8 cellular contexts compared by ENCODE assay signal in genomic region chr1:78840447-78841251, GRCh38.
DNase-seq lines count a peak whose midpoint lies in the region; ATAC-seq and TF ChIP-seq lines count a peak whose summit lies in the region.

No MANE protein-coding gene starts in this region.

- H3K27ac ChIP-seq in naive thymus-derived CD4-positive, alpha-beta T cell (ENCODE audit: low read depth, low read length) = no peak overlapping the region

- DNase-seq in NCI-H1092 treated with DMSO at 0.1 percent for 48 hours (lab: John Stamatoyannopoulos, UW) = peak; percentile 14
- DNase-seq in NCI-H1092 (lab: John Stamatoyannopoulos, UW) = no peak
- DNase-seq in NCI-H524 (lab: John Stamatoyannopoulos, UW) = peak; percentile 69 to 82
- peak; percentile 54 for DNase-seq in epithelial cell of proximal tubule (ENCODE audit: low read depth)
- peak; percentile 86 for DNase-seq in smooth muscle cell of the brain vasculature (ENCODE audit: low read depth, low spot score)
- no peak for DNase-seq in GM13977 (ENCODE audit: low spot score)
- DNase-seq in naive thymus-derived CD4-positive, alpha-beta T cell = no peak

- no peak overlapping the region for H3K4me3 ChIP-seq in epithelial cell of proximal tubule (ENCODE audit: low read depth, low read length)
- no peak overlapping the region for H3K4me3 ChIP-seq in naive thymus-derived CD4-positive, alpha-beta T cell (ENCODE audit: low read length)

- POLR2A ChIA-PET in naive thymus-derived CD4-positive, alpha-beta T cell (lab: Charles Lee) = no interaction called here

- no peaks in the 10 kb centered on the region for H3K36me3 ChIP-seq in naive thymus-derived CD4-positive, alpha-beta T cell (ENCODE audit: control insufficient read depth in 2 of 3, insufficient read depth in 3 of 3, low read length in 3 of 3)

- H3K27me3 ChIP-seq in naive thymus-derived CD4-positive, alpha-beta T cell (ENCODE audit: control insufficient read depth in 2 of 2, insufficient read depth in 2 of 2, low read length in 2 of 2) = no peaks in the 10 kb centered on the region

- no peak overlapping the region for H3K4me3 Mint-ChIP-seq in naive thymus-derived CD4-positive, alpha-beta T cell

- CTCF ChIA-PET in naive thymus-derived CD4-positive, alpha-beta T cell (lab: Charles Lee) = no interaction called here

- H3K27me3 Mint-ChIP-seq in naive thymus-derived CD4-positive, alpha-beta T cell = peaks cover 0 to 6% (median 0%) of the 10 kb centered on the region in 5 donors

- peaks cover 0 to 5% of the 10 kb centered on the region in 2 donors for H3K4me1 ChIP-seq in naive thymus-derived CD4-positive, alpha-beta T cell (ENCODE audit: control insufficient read depth in 2 of 2, insufficient read depth in 2 of 2, low read length in 2 of 2)

- intact Hi-C loops in naive thymus-derived CD4-positive, alpha-beta T cell (cut with micrococcal nuclease) = loop anchor here in 1 of 2 donors (2.0 kb wide), 1 partner anchor 512 kb away; no protein-coding TSS in a partner anchor

- TF ChIP-seq CTCF in epithelial cell of proximal tubule (conservative IDR thresholded peaks at IDR 0.05; ENCODE audit: low read depth, low read length) (no peak), GM13977 (IDR thresholded peaks at IDR 0.05; ENCODE audit: extremely low read depth, insufficient read depth, missing control alignments) (no peak)

- H3K4me1 Mint-ChIP-seq in naive thymus-derived CD4-positive, alpha-beta T cell = peaks cover 6 to 17% (median 12%) of the 10 kb centered on the region in 7 donors

- ATAC-seq in GM21360 (IDR thresholded peaks at IDR 0.05; ENCODE audit: unreplicated experiment) = no peak
- no peak for ATAC-seq in naive thymus-derived CD4-positive, alpha-beta T cell

- no peaks in the 10 kb centered on the region for H3K36me3 Mint-ChIP-seq in naive thymus-derived CD4-positive, alpha-beta T cell

- peaks cover 0 to 4% (median 0%) of the 10 kb centered on the region in 11 donors for H3K9me3 Mint-ChIP-seq in naive thymus-derived CD4-positive, alpha-beta T cell

- no peaks in the 10 kb centered on the region for H3K9me3 ChIP-seq in naive thymus-derived CD4-positive, alpha-beta T cell (ENCODE audit: control insufficient read depth in 2 of 3, low read length in 3 of 3)

- no peak overlapping the region for H3K27ac Mint-ChIP-seq in naive thymus-derived CD4-positive, alpha-beta T cell

- in situ Hi-C loops in GM13977 (cut with MboI; ENCODE audit: low pct_unique_long_range_greater_than_20kb, low sequenced_read_pairs, unreplicated experiment) = loop anchor here (25.0 kb wide), 1 partner anchor 522 kb away; no protein-coding TSS in a partner anchor

Comparison
In these comparisons a context has a peak if more than half of its experiments do, and no peak if none do; other contexts are left out.
1. DNase-seq: peak in NCI-H1092 treated with DMSO at 0.1 percent for 48 hours (single experiment), NCI-H524 (2 of 2), epithelial cell of proximal tubule (single experiment) and smooth muscle cell of the brain vasculature (single experiment); none in NCI-H1092 (single experiment), GM13977 (single experiment) and naive thymus-derived CD4-positive, alpha-beta T cell (0 of 9).